ENCODE assay signal across 1 cellular context in the genomic region with DNA sequence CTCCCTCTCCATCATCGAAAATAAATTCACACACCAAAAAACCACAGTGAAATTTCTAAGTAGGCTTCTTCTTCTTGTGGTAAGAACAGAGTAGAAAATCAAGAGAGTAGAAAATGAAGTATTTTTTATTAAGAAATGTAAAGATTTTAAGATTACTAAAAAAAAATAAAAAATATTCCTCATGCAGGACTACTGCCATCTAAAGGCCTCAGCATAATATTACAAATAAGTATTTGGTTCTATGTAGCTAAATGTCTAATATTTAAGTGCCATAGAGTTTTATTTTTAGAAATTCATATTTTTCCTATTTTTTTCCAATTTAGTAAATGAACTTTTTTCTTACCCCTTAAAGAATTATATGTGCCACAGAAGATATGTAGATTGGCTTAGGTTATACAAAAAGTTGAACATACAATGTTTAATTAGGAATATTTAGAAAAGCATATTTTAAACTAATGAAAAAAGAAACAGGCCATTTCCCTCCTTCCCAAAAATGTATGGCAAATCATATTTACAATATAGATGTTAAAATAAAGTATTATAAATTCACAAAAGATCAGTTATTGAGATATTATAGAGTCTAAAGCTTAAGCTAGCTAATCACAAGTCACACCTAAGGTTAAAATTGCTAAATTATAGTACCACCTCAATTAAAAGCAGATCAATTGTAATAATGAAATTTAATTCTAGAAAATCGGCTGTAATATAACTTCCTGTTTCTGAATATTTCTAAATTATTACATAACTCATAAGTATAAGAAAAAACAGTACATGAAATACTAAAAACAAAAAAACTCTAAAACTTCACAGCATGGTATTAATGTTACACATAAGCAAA.
TF ChIP-seq lines count a peak whose summit lies in the region.

No MANE protein-coding gene starts in this region.

TF ChIP-seq in HCT116, 20 proteins besides CTCF, POLR2A, EP300 and RAD21 (continued from another document):
- TF ChIP-seq CBX3 (IDR thresholded peaks at IDR 0.05; ENCODE audit: low read depth) (no peak), CEBPB (IDR thresholded peaks at IDR 0.05; ENCODE audit: low read depth) (no peak), FOSL1 (IDR thresholded peaks at IDR 0.05; ENCODE audit: low read depth) (no peak)
- TF ChIP-seq, protein P1, sequence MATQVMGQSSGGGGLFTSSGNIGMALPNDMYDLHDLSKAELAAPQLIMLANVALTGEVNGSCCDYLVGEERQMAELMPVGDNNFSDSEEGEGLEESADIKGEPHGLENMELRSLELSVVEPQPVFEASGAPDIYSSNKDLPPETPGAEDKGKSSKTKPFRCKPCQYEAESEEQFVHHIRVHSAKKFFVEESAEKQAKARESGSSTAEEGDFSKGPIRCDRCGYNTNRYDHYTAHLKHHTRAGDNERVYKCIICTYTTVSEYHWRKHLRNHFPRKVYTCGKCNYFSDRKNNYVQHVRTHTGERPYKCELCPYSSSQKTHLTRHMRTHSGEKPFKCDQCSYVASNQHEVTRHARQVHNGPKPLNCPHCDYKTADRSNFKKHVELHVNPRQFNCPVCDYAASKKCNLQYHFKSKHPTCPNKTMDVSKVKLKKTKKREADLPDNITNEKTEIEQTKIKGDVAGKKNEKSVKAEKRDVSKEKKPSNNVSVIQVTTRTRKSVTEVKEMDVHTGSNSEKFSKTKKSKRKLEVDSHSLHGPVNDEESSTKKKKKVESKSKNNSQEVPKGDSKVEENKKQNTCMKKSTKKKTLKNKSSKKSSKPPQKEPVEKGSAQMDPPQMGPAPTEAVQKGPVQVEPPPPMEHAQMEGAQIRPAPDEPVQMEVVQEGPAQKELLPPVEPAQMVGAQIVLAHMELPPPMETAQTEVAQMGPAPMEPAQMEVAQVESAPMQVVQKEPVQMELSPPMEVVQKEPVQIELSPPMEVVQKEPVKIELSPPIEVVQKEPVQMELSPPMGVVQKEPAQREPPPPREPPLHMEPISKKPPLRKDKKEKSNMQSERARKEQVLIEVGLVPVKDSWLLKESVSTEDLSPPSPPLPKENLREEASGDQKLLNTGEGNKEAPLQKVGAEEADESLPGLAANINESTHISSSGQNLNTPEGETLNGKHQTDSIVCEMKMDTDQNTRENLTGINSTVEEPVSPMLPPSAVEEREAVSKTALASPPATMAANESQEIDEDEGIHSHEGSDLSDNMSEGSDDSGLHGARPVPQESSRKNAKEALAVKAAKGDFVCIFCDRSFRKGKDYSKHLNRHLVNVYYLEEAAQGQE (IDR thresholded peaks at IDR 0.05; ENCODE audit: low read depth), result no peak
TF ChIP-seq in HCT116: peak in this region for 0.
